ENCODE assay signal across 1 cellular context in the genomic region with DNA sequence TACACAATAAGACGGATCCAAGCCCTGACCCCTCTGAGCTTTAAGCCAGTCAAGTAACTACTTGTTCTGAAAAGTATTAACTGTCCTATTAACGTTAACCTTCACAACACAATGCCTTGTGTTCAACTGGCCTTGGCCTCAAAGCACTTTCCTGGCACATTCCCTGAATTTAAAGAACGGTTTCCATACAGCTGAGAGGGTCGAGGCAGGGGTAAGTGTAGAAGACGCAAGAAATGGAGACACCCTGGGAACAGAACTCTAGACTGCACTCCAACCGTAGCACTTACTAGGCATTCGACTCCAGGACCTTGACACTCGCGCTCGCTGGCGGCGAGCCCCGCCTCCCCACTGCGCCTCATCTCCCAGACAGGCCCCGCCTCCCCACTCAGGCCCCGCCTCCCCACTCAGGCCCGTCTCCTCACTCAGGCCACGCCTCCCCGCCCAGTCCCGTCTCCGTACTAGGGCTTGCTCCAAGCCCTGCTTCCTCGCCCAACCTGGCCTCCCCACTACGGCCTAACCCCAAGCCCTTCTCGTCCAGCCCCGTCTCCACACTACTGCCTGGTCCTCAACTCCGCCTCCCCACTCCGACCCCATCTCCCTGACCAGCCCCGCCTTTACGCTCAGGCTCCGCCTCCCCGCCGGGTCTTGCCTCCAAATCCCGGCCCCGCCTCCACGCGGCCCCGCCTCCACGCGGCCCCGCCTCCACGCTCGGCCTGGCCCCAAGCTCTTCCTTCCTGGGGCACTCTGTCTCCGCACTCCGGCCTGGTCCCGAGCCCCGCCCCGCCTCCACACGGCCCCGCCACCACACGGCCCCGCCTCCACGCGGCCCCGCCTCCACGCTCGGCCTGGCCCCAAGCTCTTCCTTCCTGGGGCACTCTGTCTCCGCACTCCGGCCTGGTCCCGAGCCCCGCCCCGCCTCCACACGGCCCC.
TF ChIP-seq lines count a peak whose summit lies in the region.

No MANE protein-coding gene starts in this region.

TF ChIP-seq in HepG2, 621 proteins besides CTCF, POLR2A, EP300 and RAD21 (continued from another document and continues in another):
- TF ChIP-seq SCMH1 (CRISPR knock-in tag; IDR thresholded peaks at IDR 0.05; ENCODE audit: borderline replicate concordance) (no peak), MAFF (IDR thresholded peaks at IDR 0.05; ENCODE audit: low read depth, low read length) (no peak), ZNF670 (CRISPR knock-in tag; IDR thresholded peaks at IDR 0.05; ENCODE audit: borderline replicate concordance) (no peak), MEF2D (CRISPR knock-in tag; IDR thresholded peaks at IDR 0.05) (no peak), ZNF225 (CRISPR knock-in tag; IDR thresholded peaks at IDR 0.05) (peak; percentile 67; the same call in 1 of the 2 replicates), ATF7-NPFF (CRISPR knock-in tag; IDR thresholded peaks at IDR 0.05; ENCODE audit: low read depth) (no peak; the same call in 1 of the 2 replicates), HOXD1 (CRISPR knock-in tag; IDR thresholded peaks at IDR 0.05) (peak; percentile 72; the same call in 1 of the 2 replicates), KLF16 (CRISPR knock-in tag; IDR thresholded peaks at IDR 0.05) (no peak; a peak in 1 of 4 replicates), MLLT10 (CRISPR knock-in tag; IDR thresholded peaks at IDR 0.05) (no peak), KAT7 (CRISPR knock-in tag; IDR thresholded peaks at IDR 0.05; ENCODE audit: borderline replicate concordance) (no peak), POGZ (CRISPR knock-in tag; IDR thresholded peaks at IDR 0.05) (peak; percentile 32; the same call in 1 of the 2 replicates), ZSCAN20 (CRISPR knock-in tag; IDR thresholded peaks at IDR 0.05; ENCODE audit: borderline replicate concordance) (no peak), CEBPZ (IDR thresholded peaks at IDR 0.05; ENCODE audit: low read length) (no peak), ZNF282 (IDR thresholded peaks at IDR 0.05; ENCODE audit: partially characterized antibody) (peak; percentile 62), RBAK (CRISPR knock-in tag; IDR thresholded peaks at IDR 0.05) (no peak), ZFP62 (CRISPR knock-in tag; IDR thresholded peaks at IDR 0.05) (no peak), TCF7 (IDR thresholded peaks at IDR 0.05; ENCODE audit: low read depth) (no peak), ZBTB42 (CRISPR knock-in tag; IDR thresholded peaks at IDR 0.05) (no peak), SMYD3 (CRISPR knock-in tag; IDR thresholded peaks at IDR 0.05) (no peak), POLR2AphosphoS2 (IDR thresholded peaks at IDR 0.05; ENCODE audit: low read depth, low read length) (no peak), GATAD2A (CRISPR knock-in tag; IDR thresholded peaks at IDR 0.05) (no peak), RFX3 (CRISPR knock-in tag; IDR thresholded peaks at IDR 0.05) (no peak), NPAS2 (CRISPR knock-in tag; IDR thresholded peaks at IDR 0.05; ENCODE audit: borderline replicate concordance) (no peak), BHLHE40 (IDR thresholded peaks at IDR 0.05; ENCODE audit: low read length) (no peak), RARA (CRISPR knock-in tag; IDR thresholded peaks at IDR 0.05) (no peak), REL (CRISPR knock-in tag; conservative IDR thresholded peaks at IDR 0.05) (no peak), AGO1 (IDR thresholded peaks at IDR 0.05; ENCODE audit: low read depth, low read length, poor library complexity, severe bottlenecking) (peak; percentile 55), MAFK (conservative IDR thresholded peaks at IDR 0.05 in 1 of 2, IDR thresholded peaks at IDR 0.05 in 1 of 2; ENCODE audit: low read length in 2 of 2) (no peak), HMGXB4 (CRISPR knock-in tag; IDR thresholded peaks at IDR 0.05; ENCODE audit: borderline replicate concordance in 1 of 2, low read depth in 1 of 2) (peak in 1 of 2 experiments; percentile 70; a peak in 2 of 4 replicates), MIXL1 (CRISPR knock-in tag; IDR thresholded peaks at IDR 0.05) (no peak), HNRNPK (IDR thresholded peaks at IDR 0.05; ENCODE audit: low read depth, low read length, poor library complexity, severe bottlenecking) (peak; percentile 84)
- TF ChIP-seq, protein P1, sequence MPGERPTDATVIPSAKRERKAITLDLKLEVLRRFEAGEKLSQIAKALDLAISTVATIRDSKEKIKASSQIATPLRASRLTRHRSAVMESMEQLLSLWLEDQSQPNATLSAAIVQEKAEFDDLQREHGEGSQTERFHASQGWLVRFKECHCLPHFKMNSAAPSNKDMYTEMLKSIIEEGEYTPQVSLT (CRISPR knock-in tag; IDR thresholded peaks at IDR 0.05; ENCODE audit: borderline replicate concordance, low read depth): no peak
- TF ChIP-seq, protein P2, sequence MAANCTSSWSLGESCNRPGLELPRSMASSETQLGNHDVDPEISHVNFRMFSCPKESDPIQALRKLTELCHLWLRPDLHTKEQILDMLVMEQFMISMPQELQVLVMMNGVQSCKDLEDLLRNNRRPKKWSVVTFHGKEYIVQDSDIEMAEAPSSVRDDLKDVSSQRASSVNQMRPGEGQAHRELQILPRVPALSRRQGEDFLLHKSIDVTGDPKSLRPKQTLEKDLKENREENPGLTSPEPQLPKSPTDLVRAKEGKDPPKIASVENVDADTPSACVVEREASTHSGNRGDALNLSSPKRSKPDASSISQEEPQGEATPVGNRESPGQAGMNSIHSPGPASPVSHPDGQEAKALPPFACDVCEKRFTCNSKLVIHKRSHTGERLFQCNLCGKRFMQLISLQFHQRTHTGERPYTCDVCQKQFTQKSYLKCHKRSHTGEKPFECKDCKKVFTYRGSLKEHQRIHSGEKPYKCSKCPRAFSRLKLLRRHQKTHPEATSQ (CRISPR knock-in tag; IDR thresholded peaks at IDR 0.05; ENCODE audit: borderline replicate concordance): no peak
- TF ChIP-seq, protein P3, sequence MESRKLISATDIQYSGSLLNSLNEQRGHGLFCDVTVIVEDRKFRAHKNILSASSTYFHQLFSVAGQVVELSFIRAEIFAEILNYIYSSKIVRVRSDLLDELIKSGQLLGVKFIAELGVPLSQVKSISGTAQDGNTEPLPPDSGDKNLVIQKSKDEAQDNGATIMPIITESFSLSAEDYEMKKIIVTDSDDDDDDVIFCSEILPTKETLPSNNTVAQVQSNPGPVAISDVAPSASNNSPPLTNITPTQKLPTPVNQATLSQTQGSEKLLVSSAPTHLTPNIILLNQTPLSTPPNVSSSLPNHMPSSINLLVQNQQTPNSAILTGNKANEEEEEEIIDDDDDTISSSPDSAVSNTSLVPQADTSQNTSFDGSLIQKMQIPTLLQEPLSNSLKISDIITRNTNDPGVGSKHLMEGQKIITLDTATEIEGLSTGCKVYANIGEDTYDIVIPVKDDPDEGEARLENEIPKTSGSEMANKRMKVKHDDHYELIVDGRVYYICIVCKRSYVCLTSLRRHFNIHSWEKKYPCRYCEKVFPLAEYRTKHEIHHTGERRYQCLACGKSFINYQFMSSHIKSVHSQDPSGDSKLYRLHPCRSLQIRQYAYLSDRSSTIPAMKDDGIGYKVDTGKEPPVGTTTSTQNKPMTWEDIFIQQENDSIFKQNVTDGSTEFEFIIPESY (CRISPR knock-in tag; IDR thresholded peaks at IDR 0.05): no peak
- TF ChIP-seq, protein P4, sequence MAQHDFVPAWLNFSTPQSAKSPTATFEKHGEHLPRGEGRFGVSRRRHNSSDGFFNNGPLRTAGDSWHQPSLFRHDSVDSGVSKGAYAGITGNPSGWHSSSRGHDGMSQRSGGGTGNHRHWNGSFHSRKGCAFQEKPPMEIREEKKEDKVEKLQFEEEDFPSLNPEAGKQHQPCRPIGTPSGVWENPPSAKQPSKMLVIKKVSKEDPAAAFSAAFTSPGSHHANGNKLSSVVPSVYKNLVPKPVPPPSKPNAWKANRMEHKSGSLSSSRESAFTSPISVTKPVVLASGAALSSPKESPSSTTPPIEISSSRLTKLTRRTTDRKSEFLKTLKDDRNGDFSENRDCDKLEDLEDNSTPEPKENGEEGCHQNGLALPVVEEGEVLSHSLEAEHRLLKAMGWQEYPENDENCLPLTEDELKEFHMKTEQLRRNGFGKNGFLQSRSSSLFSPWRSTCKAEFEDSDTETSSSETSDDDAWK (CRISPR knock-in tag; IDR thresholded peaks at IDR 0.05): no peak
- TF ChIP-seq, protein P5, sequence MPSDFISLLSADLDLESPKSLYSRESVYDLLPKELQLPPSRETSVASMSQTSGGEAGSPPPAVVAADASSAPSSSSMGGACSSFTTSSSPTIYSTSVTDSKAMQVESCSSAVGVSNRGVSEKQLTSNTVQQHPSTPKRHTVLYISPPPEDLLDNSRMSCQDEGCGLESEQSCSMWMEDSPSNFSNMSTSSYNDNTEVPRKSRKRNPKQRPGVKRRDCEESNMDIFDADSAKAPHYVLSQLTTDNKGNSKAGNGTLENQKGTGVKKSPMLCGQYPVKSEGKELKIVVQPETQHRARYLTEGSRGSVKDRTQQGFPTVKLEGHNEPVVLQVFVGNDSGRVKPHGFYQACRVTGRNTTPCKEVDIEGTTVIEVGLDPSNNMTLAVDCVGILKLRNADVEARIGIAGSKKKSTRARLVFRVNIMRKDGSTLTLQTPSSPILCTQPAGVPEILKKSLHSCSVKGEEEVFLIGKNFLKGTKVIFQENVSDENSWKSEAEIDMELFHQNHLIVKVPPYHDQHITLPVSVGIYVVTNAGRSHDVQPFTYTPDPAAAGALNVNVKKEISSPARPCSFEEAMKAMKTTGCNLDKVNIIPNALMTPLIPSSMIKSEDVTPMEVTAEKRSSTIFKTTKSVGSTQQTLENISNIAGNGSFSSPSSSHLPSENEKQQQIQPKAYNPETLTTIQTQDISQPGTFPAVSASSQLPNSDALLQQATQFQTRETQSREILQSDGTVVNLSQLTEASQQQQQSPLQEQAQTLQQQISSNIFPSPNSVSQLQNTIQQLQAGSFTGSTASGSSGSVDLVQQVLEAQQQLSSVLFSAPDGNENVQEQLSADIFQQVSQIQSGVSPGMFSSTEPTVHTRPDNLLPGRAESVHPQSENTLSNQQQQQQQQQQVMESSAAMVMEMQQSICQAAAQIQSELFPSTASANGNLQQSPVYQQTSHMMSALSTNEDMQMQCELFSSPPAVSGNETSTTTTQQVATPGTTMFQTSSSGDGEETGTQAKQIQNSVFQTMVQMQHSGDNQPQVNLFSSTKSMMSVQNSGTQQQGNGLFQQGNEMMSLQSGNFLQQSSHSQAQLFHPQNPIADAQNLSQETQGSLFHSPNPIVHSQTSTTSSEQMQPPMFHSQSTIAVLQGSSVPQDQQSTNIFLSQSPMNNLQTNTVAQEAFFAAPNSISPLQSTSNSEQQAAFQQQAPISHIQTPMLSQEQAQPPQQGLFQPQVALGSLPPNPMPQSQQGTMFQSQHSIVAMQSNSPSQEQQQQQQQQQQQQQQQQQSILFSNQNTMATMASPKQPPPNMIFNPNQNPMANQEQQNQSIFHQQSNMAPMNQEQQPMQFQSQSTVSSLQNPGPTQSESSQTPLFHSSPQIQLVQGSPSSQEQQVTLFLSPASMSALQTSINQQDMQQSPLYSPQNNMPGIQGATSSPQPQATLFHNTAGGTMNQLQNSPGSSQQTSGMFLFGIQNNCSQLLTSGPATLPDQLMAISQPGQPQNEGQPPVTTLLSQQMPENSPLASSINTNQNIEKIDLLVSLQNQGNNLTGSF (CRISPR knock-in tag; IDR thresholded peaks at IDR 0.05): no peak
- TF ChIP-seq, protein P6, sequence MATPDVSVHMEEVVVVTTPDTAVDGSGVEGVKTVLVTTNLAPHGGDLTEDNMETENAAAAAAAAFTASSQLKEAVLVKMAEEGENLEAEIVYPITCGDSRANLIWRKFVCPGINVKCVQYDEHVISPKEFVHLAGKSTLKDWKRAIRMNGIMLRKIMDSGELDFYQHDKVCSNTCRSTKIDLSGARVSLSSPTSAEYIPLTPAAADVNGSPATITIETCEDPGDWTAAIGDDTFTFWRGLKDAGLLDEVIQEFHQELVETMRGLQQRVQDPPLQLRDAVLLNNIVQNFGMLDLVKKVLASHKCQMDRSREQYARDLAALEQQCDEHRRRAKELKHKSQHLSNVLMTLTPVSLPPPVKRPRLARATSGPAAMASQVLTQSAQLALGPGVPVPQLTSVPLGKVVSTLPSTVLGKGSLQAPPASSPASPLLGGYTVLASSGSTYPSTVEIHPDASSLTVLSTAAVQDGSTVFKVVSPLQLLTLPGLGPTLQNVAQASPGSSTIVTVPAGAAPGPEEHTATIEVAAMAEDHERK (CRISPR knock-in tag; IDR thresholded peaks at IDR 0.05; ENCODE audit: low read depth): no peak
- TF ChIP-seq, protein P7, sequence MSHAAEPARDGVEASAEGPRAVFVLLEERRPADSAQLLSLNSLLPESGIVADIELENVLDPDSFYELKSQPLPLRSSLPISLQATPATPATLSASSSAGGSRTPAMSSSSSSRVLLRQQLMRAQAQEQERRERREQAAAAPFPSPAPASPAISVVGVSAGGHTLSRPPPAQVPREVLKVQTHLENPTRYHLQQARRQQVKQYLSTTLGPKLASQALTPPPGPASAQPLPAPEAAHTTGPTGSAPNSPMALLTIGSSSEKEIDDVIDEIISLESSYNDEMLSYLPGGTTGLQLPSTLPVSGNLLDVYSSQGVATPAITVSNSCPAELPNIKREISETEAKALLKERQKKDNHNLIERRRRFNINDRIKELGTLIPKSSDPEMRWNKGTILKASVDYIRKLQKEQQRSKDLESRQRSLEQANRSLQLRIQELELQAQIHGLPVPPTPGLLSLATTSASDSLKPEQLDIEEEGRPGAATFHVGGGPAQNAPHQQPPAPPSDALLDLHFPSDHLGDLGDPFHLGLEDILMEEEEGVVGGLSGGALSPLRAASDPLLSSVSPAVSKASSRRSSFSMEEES (CRISPR knock-in tag; IDR thresholded peaks at IDR 0.05): 0 out of 2 replicates have a peak, but pooled peaks have one; percentile 44
